Comparison of ENCODE assay signal across 9 cellular contexts in the genomic region with DNA sequence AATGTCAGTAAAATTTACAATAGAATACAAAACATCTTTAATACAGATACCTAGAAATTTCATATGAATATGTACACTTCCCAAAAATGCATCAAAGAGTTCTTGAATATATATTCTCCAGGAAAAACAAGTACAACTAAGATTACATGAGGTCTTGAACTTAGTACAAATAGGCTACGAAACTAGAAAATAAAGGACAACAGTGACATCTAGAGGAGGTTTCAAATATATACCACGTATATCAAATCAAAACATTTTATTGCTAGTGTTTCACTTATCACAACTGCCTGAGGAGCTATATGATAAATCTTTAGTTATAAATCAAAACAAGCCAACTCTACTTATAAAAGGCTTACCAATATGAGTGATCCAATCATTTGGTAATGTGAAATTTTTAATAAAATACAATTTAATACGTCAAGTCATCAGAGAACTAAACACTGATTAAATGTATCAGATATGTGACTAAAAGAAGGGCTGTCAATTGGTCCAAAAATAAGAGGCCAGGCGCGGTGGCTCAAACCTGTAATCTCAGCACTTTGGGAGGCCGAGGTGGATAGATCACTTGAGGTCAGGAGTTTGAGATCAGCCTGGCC. TPM values are rescaled to one million over a fixed set of nuclear protein-coding genes. Genes with fewer than 3 reads are reported as not detected.
A peak's percentile ranks its signal among the peaks of the same experiment; 100 is the strongest.
DNase-seq lines count a peak whose midpoint lies in the region; ATAC-seq, FAIRE-seq and TF ChIP-seq lines count a peak whose summit lies in the region.
"Had no signal": no experiment of that assay in that cellular context is flagged by ENCODE, and none has a peak within 500 bp of the region (broad histone marks: within the 10 kb centered on the region; RNA-seq: fewer than 3 reads in every experiment).

No MANE protein-coding gene starts in this region.

- intact Hi-C loops in lower lobe of right lung (cut with DNase I) = no loop called here

- no peaks in the 10 kb centered on the region for H3K4me1 ChIP-seq in lower lobe of right lung

- no peaks in the 10 kb centered on the region for H3K9me3 ChIP-seq in lower lobe of right lung
- H3K9me3 ChIP-seq: HAP-1 had no signal

- no peak for TF ChIP-seq CTCF in bronchial epithelial cell (IDR thresholded peaks at IDR 0.05; ENCODE audit: insufficient read depth, low read length, severe bottlenecking)
- peak; percentile 40 for TF ChIP-seq CTCF in lower lobe of right lung (IDR thresholded peaks at IDR 0.05)

- H3K27ac ChIP-seq in lower lobe of right lung (no peak overlapping the region), substantia nigra (ENCODE audit: low read depth, low read length, poor library complexity, severe bottlenecking) (no peak overlapping the region)

- ATAC-seq in GM18511 (IDR thresholded peaks at IDR 0.05; ENCODE audit: unreplicated experiment) = peak; percentile 71
- peak; percentile 63 for ATAC-seq in HG03196 (IDR thresholded peaks at IDR 0.05; ENCODE audit: unreplicated experiment)
- peak; percentile 56 to 57 for ATAC-seq in lower lobe of right lung
- ATAC-seq in GM21390 (IDR thresholded peaks at IDR 0.05; ENCODE audit: unreplicated experiment) = no peak

- no peak overlapping the region for H3K4me3 ChIP-seq in bronchial epithelial cell (ENCODE audit: low read depth, low read length)
- H3K4me3 ChIP-seq in lower lobe of right lung = no peak overlapping the region
- H3K4me3 ChIP-seq: HAP-1 had no signal

- no peak for FAIRE-seq in bronchial epithelial cell (lab: Jason Lieb, UNC)

- H3K27me3 ChIP-seq in bronchial epithelial cell (ENCODE audit: control insufficient read depth, insufficient read depth, low read length) (no peaks in the 10 kb centered on the region), lower lobe of right lung (ENCODE audit: low read depth) (no peaks in the 10 kb centered on the region)

- no peaks in the 10 kb centered on the region for H3K36me3 ChIP-seq in bronchial epithelial cell (ENCODE audit: control insufficient read depth, insufficient read depth, low read length)
- H3K36me3 ChIP-seq in lower lobe of right lung = no peaks in the 10 kb centered on the region
- H3K36me3 ChIP-seq: HAP-1 had no signal

- DNase-seq in AG20443 (ENCODE audit: low spot score) (peak; percentile 14), NCI-H524 treated with DMSO at 0.1 percent for 48 hours (lab: John Stamatoyannopoulos, UW) (peak; percentile 40), bronchial epithelial cell (ENCODE audit: low read depth) (peak; percentile 58), lower lobe of right lung (no peak), substantia nigra (lab: John Stamatoyannopoulos, UW) (no peak)

RNA-seq across cellular contexts. Expression of a gene that starts 36.6 kb away (rescaled TPM):
- total RNA-seq in bronchial epithelial cell (27.1 and 27.4 TPM in 2 replicates), lower lobe of right lung (20.5 TPM)

RNA-seq across cellular contexts. Expression of a gene that starts 36.7 kb away (rescaled TPM):
- total RNA-seq in bronchial epithelial cell (96.0 and 186 TPM in 2 replicates), lower lobe of right lung (35.5 TPM)

Comparison
In these comparisons a context has a peak if more than half of its experiments do, and no peak if none do; other contexts are left out.
1. DNase-seq: peak in AG20443 (single experiment), NCI-H524 treated with DMSO at 0.1 percent for 48 hours (single experiment) and bronchial epithelial cell (single experiment); none in lower lobe of right lung (single experiment) and substantia nigra (0 of 49).